Comparison of ENCODE assay signal across 25 cellular contexts in genomic region chr7:110514973-110515372, GRCh38.
"Had no signal": no experiment of that assay in that cellular context is flagged by ENCODE, and none has a peak within 500 bp of the region (broad histone marks: within the 10 kb centered on the region; RNA-seq: fewer than 3 reads in every experiment).

No MANE protein-coding gene starts in this region.

- H3K27ac ChIP-seq: coronary artery, esophagus muscularis mucosa, foreskin keratinocyte, gastroesophageal sphincter, prostate gland, right atrium auricular region, sigmoid colon, spleen, testis, tibial artery had no signal

- H3K4me3 ChIP-seq: coronary artery, esophagus muscularis mucosa, gastroesophageal sphincter, lung, prostate gland, right atrium auricular region, sigmoid colon, spleen, testis, tibial artery had no signal

- DNase-seq: dermis blood vessel endothelial cell; effector memory CD4-positive, alpha-beta T cell; foreskin keratinocyte; hypothalamus; immature natural killer cell; islet precursor cell; kidney glomerular epithelial cell; left ventricle myocardium superior; natural killer cell; nucleus accumbens; sigmoid colon; spleen; stimulated activated CD4-positive, alpha-beta T cell treated with anti-CD3 and anti-CD28 coated beads, Interleukin-4, amount 100 ng/mL, for 4 hours; stimulated activated naive CD8-positive, alpha-beta T cell treated with anti-CD3 and anti-CD28 coated beads, Interleukin-15, Interleukin-2, amounts not matched to agents 100 U/mL and 50 U/mL, for 24 hours; substantia nigra; tibial artery had no signal

- H3K9me3 ChIP-seq: esophagus muscularis mucosa, gastroesophageal sphincter, prostate gland, right atrium auricular region, sigmoid colon, testis, tibial artery had no signal

- H3K4me1 ChIP-seq: esophagus muscularis mucosa, foreskin keratinocyte, gastroesophageal sphincter, prostate gland, sigmoid colon, spleen had no signal

- H3K27me3 ChIP-seq: esophagus muscularis mucosa, foreskin keratinocyte, gastroesophageal sphincter, right atrium auricular region, sigmoid colon, spleen, testis, tibial artery had no signal

- ATAC-seq: foreskin keratinocyte; gastroesophageal sphincter; left ventricle myocardium superior; natural killer cell; stimulated activated memory B cell treated with anti-CD40 and anti-IgM and Interleukin-4, amounts not matched to agents 10 μg/mL and 1 μg/mL and 100 μg/mL, for 72 hours; stimulated activated naive CD8-positive, alpha-beta T cell treated with anti-CD3 and anti-CD28 coated beads, Interleukin-15, Interleukin-2, amounts not matched to agents 100 U/mL and 50 U/mL, for 24 hours had no signal

- FAIRE-seq: endothelial cell of umbilical vein had no signal

- H3K36me3 ChIP-seq: esophagus muscularis mucosa, gastroesophageal sphincter, prostate gland, right atrium auricular region, sigmoid colon, spleen, tibial artery had no signal
